8 cellular contexts compared by ENCODE assay signal in genomic region chr20:50380697-50381040, GRCh38.
DNase-seq lines count a peak whose midpoint lies in the region; ATAC-seq and TF ChIP-seq lines count a peak whose summit lies in the region.
"Had no signal": no experiment of that assay in that cellular context is flagged by ENCODE, and none has a peak within 500 bp of the region (broad histone marks: within the 10 kb centered on the region; RNA-seq: fewer than 3 reads in every experiment).

No MANE protein-coding gene starts in this region.

- no peaks in the 10 kb centered on the region for H3K27me3 ChIP-seq in skeletal muscle tissue (ENCODE audit: control insufficient read depth in 3 of 3, insufficient read depth in 3 of 3, low read length in 3 of 3)

- DNase-seq in GM20000 (ENCODE audit: low spot score) (no peak), RPMI7951 (ENCODE audit: low read depth) (peak; percentile 32), fibroblast of pulmonary artery (ENCODE audit: low read depth) (peak; percentile 70), hippocampal formation (lab: John Stamatoyannopoulos, UW) (no peak)
- DNase-seq: activated B cell treated with CpG ODN at 0.5 μM for 24 hours had no signal

- H3K9ac ChIP-seq in skeletal muscle tissue (ENCODE audit: low read depth in 1 of 3, low read length in 3 of 3), result peak overlapping the region in 2 of 3 donors; percentile 58 to 80

- TF ChIP-seq CTCF in GM20000 (IDR thresholded peaks at IDR 0.05; ENCODE audit: extremely low read depth, missing control alignments), result peak; percentile 6
- TF ChIP-seq CTCF in fibroblast of pulmonary artery (IDR thresholded peaks at IDR 0.05; ENCODE audit: low read length, missing control alignments), result peak; percentile 71

- H3K9me3 ChIP-seq in skeletal muscle tissue (ENCODE audit: control insufficient read depth in 3 of 3, low read length in 3 of 3), result no peaks in the 10 kb centered on the region

- H3K4me3 ChIP-seq in fibroblast of pulmonary artery (replicated peaks; ENCODE audit: low read depth, low read length) (no peak overlapping the region), skeletal muscle tissue (ENCODE audit: low read length in 3 of 3) (no peak overlapping the region)

- no peaks in the 10 kb centered on the region for H3K36me3 ChIP-seq in skeletal muscle tissue (ENCODE audit: control insufficient read depth in 3 of 3, insufficient read depth in 3 of 3, low read length in 3 of 3)

- peak overlapping the region; percentile 90 for H3K27ac ChIP-seq in skeletal muscle tissue (ENCODE audit: low read depth, low read length)

- peaks cover 27 to 58% (median 37%) of the 10 kb centered on the region in 3 donors for H3K4me1 ChIP-seq in skeletal muscle tissue (ENCODE audit: control insufficient read depth in 3 of 3, insufficient read depth in 3 of 3, low read length in 3 of 3)

- ATAC-seq in GM21825 (IDR thresholded peaks at IDR 0.05; ENCODE audit: unreplicated experiment) (no peak), GM18870 (IDR thresholded peaks at IDR 0.05; ENCODE audit: unreplicated experiment) (no peak)

Comparison
In these comparisons a context has a peak if more than half of its experiments do, and no peak if none do; other contexts are left out.
1. DNase-seq: peak in RPMI7951 (single experiment) and fibroblast of pulmonary artery (single experiment); none in GM20000 (single experiment) and hippocampal formation (0 of 2).